In the genomic region with DNA sequence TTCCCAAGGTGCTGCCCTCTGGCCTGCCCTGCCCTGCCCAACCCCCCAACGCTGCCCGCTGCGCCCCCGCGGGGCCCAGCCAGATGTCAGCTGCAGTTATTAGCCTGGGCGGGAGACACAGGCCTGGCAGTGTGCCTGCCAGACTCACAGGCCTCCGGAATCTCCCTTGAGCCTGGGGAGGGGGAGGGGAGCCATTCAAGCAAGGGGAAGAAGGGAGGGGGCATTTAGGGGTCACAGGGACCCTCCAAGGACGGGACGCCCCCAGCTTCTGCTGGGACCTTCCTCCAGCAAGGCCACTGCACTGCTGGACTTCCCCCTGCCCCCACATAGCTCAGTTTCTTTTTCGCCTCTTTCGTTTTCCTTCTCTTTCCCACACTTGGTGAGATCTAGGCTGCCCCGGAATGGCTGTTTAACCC, we compare ENCODE assay signal across 2 cellular contexts.
A peak's percentile ranks its signal among the peaks of the same experiment; 100 is the strongest.
TF ChIP-seq lines count a peak whose summit lies in the region.

No MANE protein-coding gene starts in this region.

TF ChIP-seq in HEK293, 187 proteins besides CTCF, POLR2A, EP300 and RAD21 (continued from another document and continues in another):
- TF ChIP-seq ZNF10 (tag by site-specific recombination; IDR thresholded peaks at IDR 0.05) (no peak), ZNF837 (tag by site-specific recombination; IDR thresholded peaks at IDR 0.05) (no peak), ZNF548 (tag by site-specific recombination; IDR thresholded peaks at IDR 0.05) (no peak), ZNF121 (tag by site-specific recombination; IDR thresholded peaks at IDR 0.05) (no peak), ZNF747 (tag by site-specific recombination; IDR thresholded peaks at IDR 0.05) (no peak), ZFP37 (tag by site-specific recombination; IDR thresholded peaks at IDR 0.05) (no peak), ZNF791 (tag by site-specific recombination; IDR thresholded peaks at IDR 0.05) (no peak), KLF9 (tag by site-specific recombination; IDR thresholded peaks at IDR 0.05; ENCODE audit: low read depth) (no peak), SALL2 (tag by site-specific recombination; IDR thresholded peaks at IDR 0.05; ENCODE audit: borderline replicate concordance) (no peak), ZNF24 (tag by site-specific recombination; IDR thresholded peaks at IDR 0.05) (no peak), ZNF416 (tag by site-specific recombination; IDR thresholded peaks at IDR 0.05) (no peak), ZNF670 (tag by site-specific recombination; IDR thresholded peaks at IDR 0.05; ENCODE audit: low read depth) (no peak), ZNF404 (tag by site-specific recombination; IDR thresholded peaks at IDR 0.05) (no peak), ZNF324 (tag by site-specific recombination; IDR thresholded peaks at IDR 0.05) (no peak), ZNF157 (tag by site-specific recombination; IDR thresholded peaks at IDR 0.05) (no peak), ZNF677 (tag by site-specific recombination; IDR thresholded peaks at IDR 0.05) (no peak), ZNF529 (tag by site-specific recombination; IDR thresholded peaks at IDR 0.05; ENCODE audit: insufficient replicate concordance) (no peak), ZNF776 (tag by site-specific recombination; IDR thresholded peaks at IDR 0.05; ENCODE audit: borderline replicate concordance) (no peak), ZNF76 (tag by site-specific recombination; IDR thresholded peaks at IDR 0.05; ENCODE audit: borderline replicate concordance, low read depth) (peak; percentile 54; the same call in 1 of the 2 replicates), ZNF366 (tag by site-specific recombination; conservative IDR thresholded peaks at IDR 0.05) (peak; percentile 83), IKZF3 (tag by site-specific recombination; IDR thresholded peaks at IDR 0.05) (peak; percentile 57; the same call in 1 of the 2 replicates), ZNF654 (tag by site-specific recombination; IDR thresholded peaks at IDR 0.05; ENCODE audit: low read depth) (no peak), ZNF169 (tag by site-specific recombination; IDR thresholded peaks at IDR 0.05) (no peak), ZIC2 (tag by site-specific recombination; IDR thresholded peaks at IDR 0.05) (peak; percentile 93), ZNF112 (tag by site-specific recombination; IDR thresholded peaks at IDR 0.05) (no peak), ZNF629 (tag by site-specific recombination; IDR thresholded peaks at IDR 0.05) (no peak; the same call in 1 of the 2 replicates), ZFP41 (tag by site-specific recombination; IDR thresholded peaks at IDR 0.05; ENCODE audit: borderline replicate concordance) (no peak), ZNF785 (tag by site-specific recombination; IDR thresholded peaks at IDR 0.05) (no peak), ZNF561 (tag by site-specific recombination; IDR thresholded peaks at IDR 0.05; ENCODE audit: borderline replicate concordance) (no peak), BCL11B (tag by site-specific recombination; IDR thresholded peaks at IDR 0.05; ENCODE audit: low read depth) (no peak), ZNF664 (tag by site-specific recombination; IDR thresholded peaks at IDR 0.05) (no peak), ZNF501 (tag by site-specific recombination; IDR thresholded peaks at IDR 0.05) (no peak; the same call in 1 of the 2 replicates), GLIS2 (tag by site-specific recombination; IDR thresholded peaks at IDR 0.05) (peak; percentile 75), ZNF433 (tag by site-specific recombination; IDR thresholded peaks at IDR 0.05; ENCODE audit: low read depth) (no peak), ZNF777 (tag by site-specific recombination; IDR thresholded peaks at IDR 0.05; ENCODE audit: borderline replicate concordance) (no peak), ZNF555 (tag by site-specific recombination; conservative IDR thresholded peaks at IDR 0.05) (no peak), ZBTB7A (tag by site-specific recombination; IDR thresholded peaks at IDR 0.05; ENCODE audit: low read depth) (no peak), ZNF426 (tag by site-specific recombination; IDR thresholded peaks at IDR 0.05) (no peak)
- TF ChIP-seq, protein P1, sequence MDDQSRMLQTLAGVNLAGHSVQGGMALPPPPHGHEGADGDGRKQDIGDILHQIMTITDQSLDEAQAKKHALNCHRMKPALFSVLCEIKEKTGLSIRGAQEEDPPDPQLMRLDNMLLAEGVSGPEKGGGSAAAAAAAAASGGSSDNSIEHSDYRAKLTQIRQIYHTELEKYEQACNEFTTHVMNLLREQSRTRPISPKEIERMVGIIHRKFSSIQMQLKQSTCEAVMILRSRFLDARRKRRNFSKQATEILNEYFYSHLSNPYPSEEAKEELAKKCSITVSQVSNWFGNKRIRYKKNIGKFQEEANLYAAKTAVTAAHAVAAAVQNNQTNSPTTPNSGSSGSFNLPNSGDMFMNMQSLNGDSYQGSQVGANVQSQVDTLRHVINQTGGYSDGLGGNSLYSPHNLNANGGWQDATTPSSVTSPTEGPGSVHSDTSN (CRISPR knock-in tag; IDR thresholded peaks at IDR 0.05) = no peak
- TF ChIP-seq, protein P2, sequence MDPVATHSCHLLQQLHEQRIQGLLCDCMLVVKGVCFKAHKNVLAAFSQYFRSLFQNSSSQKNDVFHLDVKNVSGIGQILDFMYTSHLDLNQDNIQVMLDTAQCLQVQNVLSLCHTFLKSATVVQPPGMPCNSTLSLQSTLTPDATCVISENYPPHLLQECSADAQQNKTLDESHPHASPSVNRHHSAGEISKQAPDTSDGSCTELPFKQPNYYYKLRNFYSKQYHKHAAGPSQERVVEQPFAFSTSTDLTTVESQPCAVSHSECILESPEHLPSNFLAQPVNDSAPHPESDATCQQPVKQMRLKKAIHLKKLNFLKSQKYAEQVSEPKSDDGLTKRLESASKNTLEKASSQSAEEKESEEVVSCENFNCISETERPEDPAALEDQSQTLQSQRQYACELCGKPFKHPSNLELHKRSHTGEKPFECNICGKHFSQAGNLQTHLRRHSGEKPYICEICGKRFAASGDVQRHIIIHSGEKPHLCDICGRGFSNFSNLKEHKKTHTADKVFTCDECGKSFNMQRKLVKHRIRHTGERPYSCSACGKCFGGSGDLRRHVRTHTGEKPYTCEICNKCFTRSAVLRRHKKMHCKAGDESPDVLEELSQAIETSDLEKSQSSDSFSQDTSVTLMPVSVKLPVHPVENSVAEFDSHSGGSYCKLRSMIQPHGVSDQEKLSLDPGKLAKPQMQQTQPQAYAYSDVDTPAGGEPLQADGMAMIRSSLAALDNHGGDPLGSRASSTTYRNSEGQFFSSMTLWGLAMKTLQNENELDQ (tag by site-specific recombination; IDR thresholded peaks at IDR 0.05; ENCODE audit: low read depth) = no peak

TF ChIP-seq in SK-N-SH, 30 proteins besides CTCF, POLR2A, EP300 and RAD21 (continued from another document):
- TF ChIP-seq NFIC (IDR thresholded peaks at IDR 0.05; ENCODE audit: borderline replicate concordance) (peak; percentile 94), FOSL2 (IDR thresholded peaks at IDR 0.05; ENCODE audit: borderline replicate concordance, low read depth) (no peak), EZH2phosphoT487 (IDR thresholded peaks at IDR 0.05; ENCODE audit: borderline replicate concordance, low read depth) (no peak), MEF2A (IDR thresholded peaks at IDR 0.05; ENCODE audit: borderline replicate concordance, low read depth) (no peak), GATA2 (CRISPR knock-in tag; IDR thresholded peaks at IDR 0.05) (peak; percentile 37; the same call in 1 of the 2 replicates), SMC3 (IDR thresholded peaks at IDR 0.05; ENCODE audit: low read depth, low read length) (no peak), RXRA (IDR thresholded peaks at IDR 0.05; ENCODE audit: borderline replicate concordance, low read depth) (no peak), RFX5 (IDR thresholded peaks at IDR 0.05; ENCODE audit: low read length) (no peak), JUND (IDR thresholded peaks at IDR 0.05) (no peak), TEAD4 (IDR thresholded peaks at IDR 0.05; ENCODE audit: borderline replicate concordance, insufficient read depth) (peak; percentile 57; the same call in 1 of the 2 replicates), SIN3A (IDR thresholded peaks at IDR 0.05; ENCODE audit: borderline replicate concordance, low read depth, low read length) (no peak), MXI1 (IDR thresholded peaks at IDR 0.05; ENCODE audit: low read depth, low read length) (no peak), TCF12 (IDR thresholded peaks at IDR 0.05) (peak; percentile 92), RCOR1 (IDR thresholded peaks at IDR 0.05; ENCODE audit: low read length) (peak; percentile 87), NRF1 (IDR thresholded peaks at IDR 0.05; ENCODE audit: low read depth, low read length) (no peak), CHD2 (IDR thresholded peaks at IDR 0.05; ENCODE audit: low read length, partially characterized antibody) (peak; percentile 95), ELF1 (IDR thresholded peaks at IDR 0.05) (no peak), YY1 (IDR thresholded peaks at IDR 0.05; ENCODE audit: low read depth) (no peak)
- TF ChIP-seq, protein P3, sequence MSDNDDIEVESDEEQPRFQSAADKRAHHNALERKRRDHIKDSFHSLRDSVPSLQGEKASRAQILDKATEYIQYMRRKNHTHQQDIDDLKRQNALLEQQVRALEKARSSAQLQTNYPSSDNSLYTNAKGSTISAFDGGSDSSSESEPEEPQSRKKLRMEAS (IDR thresholded peaks at IDR 0.05; ENCODE audit: low read depth) = 0 out of 2 replicates have a peak, but pooled peaks have one; percentile 66
- TF ChIP-seq, protein P4, sequence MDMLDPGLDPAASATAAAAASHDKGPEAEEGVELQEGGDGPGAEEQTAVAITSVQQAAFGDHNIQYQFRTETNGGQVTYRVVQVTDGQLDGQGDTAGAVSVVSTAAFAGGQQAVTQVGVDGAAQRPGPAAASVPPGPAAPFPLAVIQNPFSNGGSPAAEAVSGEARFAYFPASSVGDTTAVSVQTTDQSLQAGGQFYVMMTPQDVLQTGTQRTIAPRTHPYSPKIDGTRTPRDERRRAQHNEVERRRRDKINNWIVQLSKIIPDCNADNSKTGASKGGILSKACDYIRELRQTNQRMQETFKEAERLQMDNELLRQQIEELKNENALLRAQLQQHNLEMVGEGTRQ (IDR thresholded peaks at IDR 0.05; ENCODE audit: borderline replicate concordance, low read depth, low read length) = no peak
- TF ChIP-seq, protein P5, sequence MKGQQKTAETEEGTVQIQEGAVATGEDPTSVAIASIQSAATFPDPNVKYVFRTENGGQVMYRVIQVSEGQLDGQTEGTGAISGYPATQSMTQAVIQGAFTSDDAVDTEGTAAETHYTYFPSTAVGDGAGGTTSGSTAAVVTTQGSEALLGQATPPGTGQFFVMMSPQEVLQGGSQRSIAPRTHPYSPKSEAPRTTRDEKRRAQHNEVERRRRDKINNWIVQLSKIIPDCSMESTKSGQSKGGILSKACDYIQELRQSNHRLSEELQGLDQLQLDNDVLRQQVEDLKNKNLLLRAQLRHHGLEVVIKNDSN (IDR thresholded peaks at IDR 0.05; ENCODE audit: borderline replicate concordance, low read depth) = no peak
- TF ChIP-seq, protein P6, sequence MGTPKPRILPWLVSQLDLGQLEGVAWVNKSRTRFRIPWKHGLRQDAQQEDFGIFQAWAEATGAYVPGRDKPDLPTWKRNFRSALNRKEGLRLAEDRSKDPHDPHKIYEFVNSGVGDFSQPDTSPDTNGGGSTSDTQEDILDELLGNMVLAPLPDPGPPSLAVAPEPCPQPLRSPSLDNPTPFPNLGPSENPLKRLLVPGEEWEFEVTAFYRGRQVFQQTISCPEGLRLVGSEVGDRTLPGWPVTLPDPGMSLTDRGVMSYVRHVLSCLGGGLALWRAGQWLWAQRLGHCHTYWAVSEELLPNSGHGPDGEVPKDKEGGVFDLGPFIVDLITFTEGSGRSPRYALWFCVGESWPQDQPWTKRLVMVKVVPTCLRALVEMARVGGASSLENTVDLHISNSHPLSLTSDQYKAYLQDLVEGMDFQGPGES (IDR thresholded peaks at IDR 0.05; ENCODE audit: low read depth, low read length) = no peak
- TF ChIP-seq, protein P7, sequence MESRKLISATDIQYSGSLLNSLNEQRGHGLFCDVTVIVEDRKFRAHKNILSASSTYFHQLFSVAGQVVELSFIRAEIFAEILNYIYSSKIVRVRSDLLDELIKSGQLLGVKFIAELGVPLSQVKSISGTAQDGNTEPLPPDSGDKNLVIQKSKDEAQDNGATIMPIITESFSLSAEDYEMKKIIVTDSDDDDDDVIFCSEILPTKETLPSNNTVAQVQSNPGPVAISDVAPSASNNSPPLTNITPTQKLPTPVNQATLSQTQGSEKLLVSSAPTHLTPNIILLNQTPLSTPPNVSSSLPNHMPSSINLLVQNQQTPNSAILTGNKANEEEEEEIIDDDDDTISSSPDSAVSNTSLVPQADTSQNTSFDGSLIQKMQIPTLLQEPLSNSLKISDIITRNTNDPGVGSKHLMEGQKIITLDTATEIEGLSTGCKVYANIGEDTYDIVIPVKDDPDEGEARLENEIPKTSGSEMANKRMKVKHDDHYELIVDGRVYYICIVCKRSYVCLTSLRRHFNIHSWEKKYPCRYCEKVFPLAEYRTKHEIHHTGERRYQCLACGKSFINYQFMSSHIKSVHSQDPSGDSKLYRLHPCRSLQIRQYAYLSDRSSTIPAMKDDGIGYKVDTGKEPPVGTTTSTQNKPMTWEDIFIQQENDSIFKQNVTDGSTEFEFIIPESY (IDR thresholded peaks at IDR 0.05; ENCODE audit: borderline replicate concordance, low read depth) = no peak
- TF ChIP-seq, protein P8, sequence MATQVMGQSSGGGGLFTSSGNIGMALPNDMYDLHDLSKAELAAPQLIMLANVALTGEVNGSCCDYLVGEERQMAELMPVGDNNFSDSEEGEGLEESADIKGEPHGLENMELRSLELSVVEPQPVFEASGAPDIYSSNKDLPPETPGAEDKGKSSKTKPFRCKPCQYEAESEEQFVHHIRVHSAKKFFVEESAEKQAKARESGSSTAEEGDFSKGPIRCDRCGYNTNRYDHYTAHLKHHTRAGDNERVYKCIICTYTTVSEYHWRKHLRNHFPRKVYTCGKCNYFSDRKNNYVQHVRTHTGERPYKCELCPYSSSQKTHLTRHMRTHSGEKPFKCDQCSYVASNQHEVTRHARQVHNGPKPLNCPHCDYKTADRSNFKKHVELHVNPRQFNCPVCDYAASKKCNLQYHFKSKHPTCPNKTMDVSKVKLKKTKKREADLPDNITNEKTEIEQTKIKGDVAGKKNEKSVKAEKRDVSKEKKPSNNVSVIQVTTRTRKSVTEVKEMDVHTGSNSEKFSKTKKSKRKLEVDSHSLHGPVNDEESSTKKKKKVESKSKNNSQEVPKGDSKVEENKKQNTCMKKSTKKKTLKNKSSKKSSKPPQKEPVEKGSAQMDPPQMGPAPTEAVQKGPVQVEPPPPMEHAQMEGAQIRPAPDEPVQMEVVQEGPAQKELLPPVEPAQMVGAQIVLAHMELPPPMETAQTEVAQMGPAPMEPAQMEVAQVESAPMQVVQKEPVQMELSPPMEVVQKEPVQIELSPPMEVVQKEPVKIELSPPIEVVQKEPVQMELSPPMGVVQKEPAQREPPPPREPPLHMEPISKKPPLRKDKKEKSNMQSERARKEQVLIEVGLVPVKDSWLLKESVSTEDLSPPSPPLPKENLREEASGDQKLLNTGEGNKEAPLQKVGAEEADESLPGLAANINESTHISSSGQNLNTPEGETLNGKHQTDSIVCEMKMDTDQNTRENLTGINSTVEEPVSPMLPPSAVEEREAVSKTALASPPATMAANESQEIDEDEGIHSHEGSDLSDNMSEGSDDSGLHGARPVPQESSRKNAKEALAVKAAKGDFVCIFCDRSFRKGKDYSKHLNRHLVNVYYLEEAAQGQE (IDR thresholded peaks at IDR 0.05; ENCODE audit: low read depth, low read length) = 0 out of 2 replicates have a peak, but pooled peaks have one; percentile 60
